8 cellular contexts compared by ENCODE assay signal in the genomic region with DNA sequence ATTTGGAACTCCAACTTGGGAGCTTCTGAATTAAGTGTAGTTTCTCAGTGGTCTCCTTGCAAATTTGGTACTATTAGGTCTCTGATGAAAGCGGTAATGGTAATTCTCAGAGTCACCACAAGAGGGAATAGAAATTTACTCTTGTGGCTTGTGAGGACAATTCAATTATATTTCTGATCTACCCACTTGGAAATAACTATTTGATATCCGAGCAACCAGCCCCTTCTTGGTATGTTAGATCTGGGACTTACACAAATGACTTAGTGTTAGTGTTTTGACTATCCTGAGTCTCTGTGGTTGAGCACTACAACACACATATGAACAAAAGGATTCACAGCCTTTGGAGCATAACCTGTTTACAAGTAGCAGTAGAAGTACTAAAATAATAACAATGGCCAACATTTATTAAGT.
DNase-seq lines count a peak whose midpoint lies in the region; ATAC-seq and TF ChIP-seq lines count a peak whose summit lies in the region.

No MANE protein-coding gene starts in this region.

- H3K14ac ChIP-seq in IMR-90 (replicated peaks; ENCODE audit: low read depth, low read length), result no peak overlapping the region

- H3K9ac ChIP-seq in IMR-90 (ENCODE audit: low read depth, low read length) (no peak overlapping the region), endodermal cell (ENCODE audit: extremely low read depth, low read length, poor library complexity, severe bottlenecking) (no peak overlapping the region)

- no peaks in the 10 kb centered on the region for H3K79me1 ChIP-seq in IMR-90 (ENCODE audit: low read depth in 1 of 2, low read length in 2 of 2)

- WGBS in IMR-90 (ENCODE audit: extremely low coverage in 2 of 2, insufficient read length in 1 of 2), 2 experiments, result no CpG with 5 or more reads among the region's 2 CpGs
- whole genome bisulfite sequencing in endodermal cell (ENCODE audit: insufficient coverage in 1 of 2, insufficient read length in 1 of 2), 2 experiments, result 75% methylated on average over 2 of the region's 2 CpGs; no CpG with 5 or more reads in 1 of the 2 experiments

- H3K4me3 ChIP-seq in IMR-90 (ENCODE audit: insufficient read depth, low read depth, low read length) (no peak overlapping the region), Peyer's patch (no peak overlapping the region), endodermal cell (ENCODE audit: low read length) (no peak overlapping the region)

- no peak overlapping the region for H3K56ac ChIP-seq in IMR-90 (ENCODE audit: extremely low read depth, insufficient read depth, low read length)

- H3K4me2 ChIP-seq in IMR-90 (ENCODE audit: low read depth, low read length), result no peak overlapping the region

- CTCF ChIA-PET in IMR-90 (lab: Yijun Ruan, JAX), result interaction anchor here (0.7 kb wide), 1 partner anchor 138 kb away, joined by 3 read pairs; no protein-coding TSS in a partner anchor

- no peak overlapping the region for H2BK120ac ChIP-seq in IMR-90 (ENCODE audit: low read depth, low read length)

- H3K9me1 ChIP-seq in IMR-90 (ENCODE audit: insufficient read depth, low read length), result no peaks in the 10 kb centered on the region

- H4K20me1 ChIP-seq in IMR-90 (ENCODE audit: insufficient read depth, low read length), result no peaks in the 10 kb centered on the region

- TF ChIP-seq CTCF in IMR-90 (conservative IDR thresholded peaks at IDR 0.05; ENCODE audit: low read depth, low read length), result peak; percentile 69
- TF ChIP-seq CTCF in Peyer's patch (IDR thresholded peaks at IDR 0.05), result peak; percentile 74 to 98 (median 77)
- TF ChIP-seq CTCF in endodermal cell (conservative IDR thresholded peaks at IDR 0.05), result peak; percentile 78

- H3K27me3 Mint-ChIP-seq in endodermal cell (ENCODE audit: insufficient read depth), result no peaks in the 10 kb centered on the region
- peaks cover 0 to 1% (median 0%) of the 10 kb centered on the region in 5 donors for H3K27me3 Mint-ChIP-seq in naive thymus-derived CD8-positive, alpha-beta T cell

- in situ Hi-C loops in IMR-90 (cut with MboI; ENCODE audit: low sequenced_read_pairs), result no loop called here

- H3K27ac Mint-ChIP-seq in endodermal cell, result no peak overlapping the region
- H3K27ac Mint-ChIP-seq in naive thymus-derived CD8-positive, alpha-beta T cell, result peak overlapping the region in 1 of 10 donors; percentile 2

- H4K5ac ChIP-seq in IMR-90 (ENCODE audit: low read depth, low read length), result no peak overlapping the region

- H2AFZ ChIP-seq in IMR-90 (replicated peaks; ENCODE audit: low read length, poor library complexity), result no peak overlapping the region

- TF ChIP-seq RAD21 in IMR-90 (IDR thresholded peaks at IDR 0.05; ENCODE audit: low read length), result peak; percentile 53

- H3K18ac ChIP-seq in IMR-90 (ENCODE audit: low read depth, low read length), result no peak overlapping the region

- H2BK20ac ChIP-seq in IMR-90 (ENCODE audit: low read depth, low read length), result no peak overlapping the region

- DNase-seq in DMS53 (lab: John Stamatoyannopoulos, UW) (peak; percentile 75), IMR-90 (peak; percentile 63), Peyer's patch (no peak), endodermal cell (no peak)
- peak in 3 of 10 donors; percentile 55 to 62 (median 57) for DNase-seq in naive thymus-derived CD8-positive, alpha-beta T cell

- no peak overlapping the region for H2AK5ac ChIP-seq in IMR-90 (ENCODE audit: low read depth, low read length)

- H3K4ac ChIP-seq in IMR-90 (ENCODE audit: low read depth, low read length), result no peak overlapping the region

- peaks cover 12% of the 10 kb centered on the region for H3K9me3 Mint-ChIP-seq in endodermal cell
- H3K9me3 Mint-ChIP-seq in naive thymus-derived CD8-positive, alpha-beta T cell, result no peaks in the 10 kb centered on the region

- H3K36me3 ChIP-seq in IMR-90 (ENCODE audit: control insufficient read depth, insufficient read depth, low read length) (no peaks in the 10 kb centered on the region), Peyer's patch (no peaks in the 10 kb centered on the region), endodermal cell (ENCODE audit: control insufficient read depth, insufficient read depth, low read length) (no peaks in the 10 kb centered on the region)

- TF ChIP-seq POLR2A in IMR-90 (IDR thresholded peaks at IDR 0.05; ENCODE audit: low read depth, low read length) (no peak), Peyer's patch (IDR thresholded peaks at IDR 0.05) (no peak)

- no peaks in the 10 kb centered on the region for H3K36me3 Mint-ChIP-seq in endodermal cell (ENCODE audit: low read depth)
- no peaks in the 10 kb centered on the region for H3K36me3 Mint-ChIP-seq in naive thymus-derived CD8-positive, alpha-beta T cell

- intact Hi-C loops in IMR-90 (cut with micrococcal nuclease), result no loop called here

- H3K4me1 Mint-ChIP-seq in endodermal cell, result peaks cover 14% of the 10 kb centered on the region
- H3K4me1 Mint-ChIP-seq in naive thymus-derived CD8-positive, alpha-beta T cell, result peaks cover 7 to 10% (median 8%) of the 10 kb centered on the region in 4 donors

- ATAC-seq in IMR-90 (ENCODE audit: low read depth) (peak; percentile 74), GM21825 (IDR thresholded peaks at IDR 0.05; ENCODE audit: unreplicated experiment) (no peak), GM21529 (IDR thresholded peaks at IDR 0.05; ENCODE audit: unreplicated experiment) (no peak), GM21515 (IDR thresholded peaks at IDR 0.05; ENCODE audit: unreplicated experiment) (no peak)
- ATAC-seq in naive thymus-derived CD8-positive, alpha-beta T cell, result peak; percentile 46 to 62

- dilution Hi-C loops in IMR-90 (cut with HindIII; ENCODE audit: low sequenced_read_pairs, unreplicated experiment), result loop anchor here (25.0 kb wide), 1 partner anchor 190 kb away; a partner anchor contains a TSS

- no peak overlapping the region for H4K91ac ChIP-seq in IMR-90 (ENCODE audit: insufficient read depth, low read depth, low read length)

- no peaks in the 10 kb centered on the region for H3K4me1 ChIP-seq in IMR-90 (ENCODE audit: control insufficient read depth, insufficient read depth, low read length)
- H3K4me1 ChIP-seq in Peyer's patch, result no peaks in the 10 kb centered on the region
- H3K4me1 ChIP-seq in endodermal cell (ENCODE audit: control insufficient read depth, insufficient read depth, low read length), result no peaks in the 10 kb centered on the region

- H3K4me3 Mint-ChIP-seq in endodermal cell, result no peak overlapping the region
- H3K4me3 Mint-ChIP-seq in naive thymus-derived CD8-positive, alpha-beta T cell, result no peak overlapping the region

- H3K9me3 ChIP-seq in IMR-90 (ENCODE audit: control insufficient read depth, insufficient read depth, low read length) (no peaks in the 10 kb centered on the region), Peyer's patch (no peaks in the 10 kb centered on the region), endodermal cell (ENCODE audit: control insufficient read depth, low read length) (no peaks in the 10 kb centered on the region)

- no peak overlapping the region for H2BK5ac ChIP-seq in IMR-90 (ENCODE audit: low read depth, low read length, poor library complexity, severe bottlenecking)

- H2BK15ac ChIP-seq in IMR-90 (ENCODE audit: low read depth, low read length), result no peak overlapping the region

- H4K8ac ChIP-seq in IMR-90 (ENCODE audit: low read depth in 2 of 2, low read length in 2 of 2), result no peak overlapping the region

- no peak overlapping the region for H2AK9ac ChIP-seq in IMR-90 (replicated peaks; ENCODE audit: low read depth, low read length, poor library complexity)

- H3K27me3 ChIP-seq in IMR-90 (ENCODE audit: control insufficient read depth, insufficient read depth, low read length), result peaks cover 9% of the 10 kb centered on the region
- H3K27me3 ChIP-seq in Peyer's patch, result no peaks in the 10 kb centered on the region
- no peaks in the 10 kb centered on the region for H3K27me3 ChIP-seq in endodermal cell (ENCODE audit: control insufficient read depth, insufficient read depth, low read length, poor library complexity, severe bottlenecking)

- no peak overlapping the region for H3K27ac ChIP-seq in IMR-90 (ENCODE audit: insufficient read depth, low read length)
- no peak overlapping the region for H3K27ac ChIP-seq in Peyer's patch
- no peak overlapping the region for H3K27ac ChIP-seq in endodermal cell (ENCODE audit: low read depth, low read length)

- no peak overlapping the region for H3K23ac ChIP-seq in IMR-90 (ENCODE audit: low read depth, low read length)

- no TSS peak for BruUV-seq in IMR-90 (replicated peaks; lab: Mats Ljungman, UMichigan)

- POLR2A ChIA-PET in IMR-90 (lab: Charles Lee; ENCODE audit: unreplicated experiment), result no interaction called here
- POLR2A ChIA-PET in naive thymus-derived CD8-positive, alpha-beta T cell (lab: Charles Lee), result interaction anchor here (0.5 to 1.8 kb wide), 2 partner anchors 64 to 97 kb away, joined by 3 to 4 read pairs; no protein-coding TSS in a partner anchor

TF ChIP-seq in IMR-90, 13 proteins besides CTCF, POLR2A, EP300 and RAD21:
- TF ChIP-seq SMC3 (IDR thresholded peaks at IDR 0.05; ENCODE audit: low read depth, low read length), result peak; percentile 68
- TF ChIP-seq CEBPB (IDR thresholded peaks at IDR 0.05; ENCODE audit: low read depth, low read length), result no peak
- TF ChIP-seq CHD1 (IDR thresholded peaks at IDR 0.05; ENCODE audit: low read depth, low read length), result no peak
TF ChIP-seq in IMR-90: peak in this region for 1.

Comparison
In these comparisons a context has a peak if more than half of its experiments do, and no peak if none do; other contexts are left out.
1. DNase-seq: peak in DMS53 (single experiment) and IMR-90 (single experiment); none in Peyer's patch (0 of 3) and endodermal cell (single experiment).
2. ATAC-seq: peak in IMR-90 (single experiment) and naive thymus-derived CD8-positive, alpha-beta T cell (2 of 2); none in GM21825 (single experiment), GM21529 (single experiment) and GM21515 (single experiment).
3. Peak in every context shown above with its lines, with median percentiles within 50 percentile points of each other: CTCF ChIP-seq.